Comparison of ENCODE assay signal across 13 cellular contexts in genomic region chr2:189285962-189286648, GRCh38.
DNase-seq lines count a peak whose midpoint lies in the region; TF ChIP-seq lines count a peak whose summit lies in the region.
"Had no signal": no experiment of that assay in that cellular context is flagged by ENCODE, and none has a peak within 500 bp of the region (broad histone marks: within the 10 kb centered on the region; RNA-seq: fewer than 3 reads in every experiment).

No MANE protein-coding gene starts in this region.

- H3K36me3 ChIP-seq in right atrium auricular region, result no peaks in the 10 kb centered on the region

- peak overlapping the region; percentile 17 to 44 for H3K27ac ChIP-seq in right atrium auricular region

- H3K9me3 Mint-ChIP-seq in activated CD4-positive, alpha-beta T cell treated with anti-CD3 and anti-CD28 coated beads, Interleukin-2, amount 10 ng/mL, durations not matched to agents 24 days and 14 days, result no peaks in the 10 kb centered on the region
- peaks cover 12% of the 10 kb centered on the region for H3K9me3 Mint-ChIP-seq in activated naive CD8-positive, alpha-beta T cell treated with anti-CD3 and anti-CD28 coated beads for 36 hours
- H3K9me3 Mint-ChIP-seq: naive thymus-derived CD8-positive, alpha-beta T cell had no signal

- peak overlapping the region; percentile 51 for H3K27ac Mint-ChIP-seq in activated CD4-positive, alpha-beta T cell treated with anti-CD3 and anti-CD28 coated beads, Interleukin-2, amount 10 ng/mL, durations not matched to agents 24 days and 14 days
- H3K27ac Mint-ChIP-seq in activated naive CD8-positive, alpha-beta T cell treated with anti-CD3 and anti-CD28 coated beads for 36 hours, result peak overlapping the region; percentile 86
- H3K27ac Mint-ChIP-seq: B cell; effector memory CD8-positive, alpha-beta T cell had no signal

- no peak for TF ChIP-seq CTCF in right atrium auricular region (IDR thresholded peaks at IDR 0.05)

- no peak overlapping the region for H3K4me3 Mint-ChIP-seq in activated CD4-positive, alpha-beta T cell treated with anti-CD3 and anti-CD28 coated beads, Interleukin-2, amount 10 ng/mL, durations not matched to agents 24 days and 14 days
- H3K4me3 Mint-ChIP-seq in activated naive CD8-positive, alpha-beta T cell treated with anti-CD3 and anti-CD28 coated beads for 36 hours, result no peak overlapping the region
- H3K4me3 Mint-ChIP-seq: B cell; effector memory CD8-positive, alpha-beta T cell; naive thymus-derived CD8-positive, alpha-beta T cell had no signal

- H3K4me1 ChIP-seq in right atrium auricular region, result peaks cover 0 to 7% of the 10 kb centered on the region in 2 donors

- H3K27me3 ChIP-seq in right atrium auricular region, result no peaks in the 10 kb centered on the region

- no peak for DNase-seq in activated CD4-positive, alpha-beta T cell treated with anti-CD3 and anti-CD28 coated beads, Interleukin-2, amount 10 ng/mL, durations not matched to agents 24 days and 14 days
- no peak for DNase-seq in activated CD4-positive, alpha-beta T cell treated with anti-CD3 and anti-CD28 coated beads, Interleukin-2, amount 50 U/mL, for 1 hour
- no peak for DNase-seq in activated naive CD8-positive, alpha-beta T cell treated with anti-CD3 and anti-CD28 coated beads for 36 hours
- DNase-seq in right atrium auricular region (ENCODE audit: low spot score), result no peak
- DNase-seq in stromal cell of bone marrow (ENCODE audit: low read depth), result peak; percentile 86
- no peak for DNase-seq in MV-4-11 (lab: John Stamatoyannopoulos, UW)
- no peak for DNase-seq in pons (ENCODE audit: low spot score)
- no peak for DNase-seq in UCSD-AML1 (lab: John Stamatoyannopoulos, UW; ENCODE audit: unreplicated experiment)
- DNase-seq: activated CD4-positive, alpha-beta T cell treated with anti-CD3 and anti-CD28 coated beads for 48 hours; effector memory CD8-positive, alpha-beta T cell; naive thymus-derived CD8-positive, alpha-beta T cell; NCI-H524 treated with DMSO at 0.1 percent for 48 hours had no signal

- no peak overlapping the region for H3K4me3 ChIP-seq in right atrium auricular region

- peaks cover 2% of the 10 kb centered on the region for H3K36me3 Mint-ChIP-seq in activated CD4-positive, alpha-beta T cell treated with anti-CD3 and anti-CD28 coated beads, Interleukin-2, amount 10 ng/mL, durations not matched to agents 24 days and 14 days (ENCODE audit: low read depth)
- H3K36me3 Mint-ChIP-seq in activated naive CD8-positive, alpha-beta T cell treated with anti-CD3 and anti-CD28 coated beads for 36 hours, result peaks cover 27% of the 10 kb centered on the region

- intact Hi-C loops in activated CD4-positive, alpha-beta T cell treated with anti-CD3 and anti-CD28 coated beads, Interleukin-2, amount 10 ng/mL, durations not matched to agents 24 days and 14 days (cut with micrococcal nuclease), result loop anchor here (2.0 to 5.0 kb wide), 4 partner anchors 17 to 764 kb away; no protein-coding TSS in a partner anchor

- H3K27me3 Mint-ChIP-seq in activated CD4-positive, alpha-beta T cell treated with anti-CD3 and anti-CD28 coated beads, Interleukin-2, amount 10 ng/mL, durations not matched to agents 24 days and 14 days, result no peaks in the 10 kb centered on the region
- H3K27me3 Mint-ChIP-seq in activated naive CD8-positive, alpha-beta T cell treated with anti-CD3 and anti-CD28 coated beads for 36 hours, result no peaks in the 10 kb centered on the region
- H3K27me3 Mint-ChIP-seq: B cell; effector memory CD8-positive, alpha-beta T cell; naive thymus-derived CD8-positive, alpha-beta T cell had no signal

- H3K9me3 ChIP-seq in right atrium auricular region, result peaks cover 0 to 9% of the 10 kb centered on the region in 2 donors

- H3K4me1 Mint-ChIP-seq in activated CD4-positive, alpha-beta T cell treated with anti-CD3 and anti-CD28 coated beads, Interleukin-2, amount 10 ng/mL, durations not matched to agents 24 days and 14 days, result peaks cover 15% of the 10 kb centered on the region
- peaks cover 53% of the 10 kb centered on the region for H3K4me1 Mint-ChIP-seq in activated naive CD8-positive, alpha-beta T cell treated with anti-CD3 and anti-CD28 coated beads for 36 hours
- H3K4me1 Mint-ChIP-seq: B cell had no signal
